In the genomic region with DNA sequence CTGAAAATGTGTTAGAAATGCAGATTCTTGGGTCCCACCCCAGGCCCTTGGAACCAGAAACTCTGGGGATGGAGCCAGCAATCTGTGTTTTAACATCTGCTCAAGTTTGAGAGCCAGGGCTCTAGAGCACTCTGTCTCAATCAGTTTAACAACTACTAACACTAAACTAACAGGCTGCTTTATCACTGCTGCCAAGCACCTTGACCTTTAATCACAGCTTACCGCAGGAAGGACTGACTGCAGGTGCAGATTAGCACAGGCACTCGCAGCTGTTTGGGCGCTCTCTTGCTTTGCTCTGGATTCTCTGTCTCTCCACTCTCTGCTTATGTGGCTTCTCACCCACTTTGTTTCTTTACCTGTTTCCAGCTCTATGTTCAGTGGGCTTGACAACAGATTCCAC, we compare ENCODE assay signal across 28 cellular contexts.
DNase-seq lines count a peak whose midpoint lies in the region; ATAC-seq and TF ChIP-seq lines count a peak whose summit lies in the region.
"Had no signal": no experiment of that assay in that cellular context is flagged by ENCODE, and none has a peak within 500 bp of the region (broad histone marks: within the 10 kb centered on the region; RNA-seq: fewer than 3 reads in every experiment).

No MANE protein-coding gene starts in this region.

- H2AFZ ChIP-seq in hepatocyte, result no peak overlapping the region
- H2AFZ ChIP-seq: parathyroid adenoma had no signal

- no peak overlapping the region for H3K4me2 ChIP-seq in hepatocyte
- H3K4me2 ChIP-seq: BLaER1 had no signal

- TF ChIP-seq CTCF in hepatocyte (IDR thresholded peaks at IDR 0.05; ENCODE audit: poor library complexity) (no peak), thyroid gland (IDR thresholded peaks at IDR 0.05) (no peak)

- WGBS in hepatocyte (ENCODE audit: low lambda C conversion rate, missing lambda C conversion rate), result 35% methylated on average over 3 of the region's 3 CpGs
- WGBS in thyroid gland, 2 donors, result 30 to 31% methylated on average over 3 of the region's 3 CpGs

- H3K27me3 ChIP-seq in hepatocyte (no peaks in the 10 kb centered on the region), thyroid gland (no peaks in the 10 kb centered on the region)
- H3K27me3 ChIP-seq: adrenal gland, BLaER1, brain microvascular endothelial cell, Peyer's patch, spleen, upper lobe of left lung had no signal

- DNase-seq in Right ventricle myocardium superior (no peak), left cardiac atrium (no peak), NCI-H774 (lab: John Stamatoyannopoulos, UW) (peak; percentile 5), hepatocyte (ENCODE audit: low spot score) (peak; percentile 28), thyroid gland (peak; percentile 2 to 10), occipital lobe (lab: John Stamatoyannopoulos, UW) (no peak), NCI-H146 (lab: John Stamatoyannopoulos, UW) (no peak)
- DNase-seq: activated CD4-positive, alpha-beta T cell treated with anti-CD3 and anti-CD28 coated beads, Interleukin-2, amount 50 U/mL, for 4 hours; activated CD4-positive, CD25-positive, alpha-beta regulatory T cell; activated CD8-positive, alpha-beta memory T cell treated with anti-CD3 and anti-CD28 coated beads, Interleukin-2, amount 50 U/mL, for 4 hours; activated naive CD4-positive, alpha-beta T cell treated with anti-CD3 and anti-CD28 coated beads for 36 hours; adrenal gland; brain microvascular endothelial cell; effector CD4-positive, alpha-beta T cell; H7; IMR-90; islet precursor cell; NCI-H1048; NCI-H2081 treated with DMSO at 0.1 percent for 48 hours; NCI-H524 treated with DMSO at 0.1 percent for 48 hours; spleen; T-helper 1 cell; upper lobe of left lung had no signal

- no peaks in the 10 kb centered on the region for H3K9me2 ChIP-seq in hepatocyte (replicated peaks; ENCODE audit: insufficient read depth)

- no peaks in the 10 kb centered on the region for H4K20me1 ChIP-seq in hepatocyte (ENCODE audit: insufficient read depth, poor library complexity, severe bottlenecking)
- H4K20me1 ChIP-seq: BLaER1 had no signal

- H3K27ac ChIP-seq in hepatocyte, result no peak overlapping the region
- H3K27ac ChIP-seq in thyroid gland, result no peak overlapping the region
- H3K27ac ChIP-seq: adrenal gland, BLaER1, brain microvascular endothelial cell, epithelial cell of prostate, parathyroid adenoma, Peyer's patch, spleen, upper lobe of left lung had no signal

- H3K79me2 ChIP-seq in hepatocyte, result no peaks in the 10 kb centered on the region
- H3K79me2 ChIP-seq: parathyroid adenoma had no signal

- ATAC-seq in Right ventricle myocardium superior (ENCODE audit: poor library complexity), result peak; percentile 8
- ATAC-seq in left cardiac atrium, result no peak
- ATAC-seq in GM19467 (IDR thresholded peaks at IDR 0.05; ENCODE audit: unreplicated experiment), result no peak

- intact Hi-C loops in Right ventricle myocardium superior (cut with DNase I) (no loop called here), left cardiac atrium (cut with DNase I) (no loop called here), thyroid gland (cut with DNase I) (no loop called here)

- H3K4me3 ChIP-seq in hepatocyte (no peak overlapping the region), thyroid gland (replicated peaks in 1 of 3) (no peak overlapping the region)
- H3K4me3 ChIP-seq: adrenal gland, BLaER1, Peyer's patch, spleen, upper lobe of left lung had no signal

- H3K36me3 ChIP-seq in hepatocyte (replicated peaks; ENCODE audit: insufficient read depth, low read depth) (no peaks in the 10 kb centered on the region), thyroid gland (no peaks in the 10 kb centered on the region)
- H3K36me3 ChIP-seq: adrenal gland, BLaER1, brain microvascular endothelial cell, Peyer's patch, spleen, upper lobe of left lung had no signal

- TF ChIP-seq POLR2A in thyroid gland (IDR thresholded peaks at IDR 0.05), result no peak

- H3K4me1 ChIP-seq in hepatocyte (ENCODE audit: insufficient read depth) (no peaks in the 10 kb centered on the region), thyroid gland (no peaks in the 10 kb centered on the region)
- H3K4me1 ChIP-seq: adrenal gland, BLaER1, parathyroid adenoma, Peyer's patch, spleen, upper lobe of left lung had no signal

- no peaks in the 10 kb centered on the region for H3K9me3 ChIP-seq in hepatocyte (ENCODE audit: low read depth)
- H3K9me3 ChIP-seq in thyroid gland, result no peaks in the 10 kb centered on the region
- H3K9me3 ChIP-seq: adrenal gland, BLaER1, Peyer's patch, spleen, upper lobe of left lung had no signal

Comparison
In these comparisons a context has a peak if more than half of its experiments do, and no peak if none do; other contexts are left out.
1. DNase-seq: peak in NCI-H774 (single experiment), hepatocyte (single experiment) and thyroid gland (2 of 2); none in Right ventricle myocardium superior (single experiment), left cardiac atrium (single experiment), occipital lobe (single experiment) and NCI-H146 (single experiment).